ENCODE assay signal across 2 cellular contexts in the genomic region with DNA sequence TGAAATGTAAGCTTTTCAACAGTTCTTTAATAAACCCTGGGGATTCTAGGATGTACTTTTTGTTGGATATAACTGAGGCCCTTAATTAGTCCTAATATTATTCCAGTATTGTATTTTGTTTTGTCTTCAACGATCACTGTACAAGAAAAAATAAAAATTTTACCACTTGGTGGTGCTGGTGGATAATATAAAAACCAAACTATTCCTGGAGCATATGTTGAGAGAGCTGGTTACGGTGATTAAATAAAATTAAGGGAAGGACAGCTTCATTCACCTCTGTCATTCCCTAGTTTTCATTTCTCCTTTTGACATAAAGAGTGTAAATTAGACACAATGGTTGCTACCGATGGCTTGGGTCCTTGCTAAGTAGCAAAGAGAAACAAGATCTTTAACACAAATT.
A peak's percentile ranks its signal among the peaks of the same experiment; 100 is the strongest.
TF ChIP-seq lines count a peak whose summit lies in the region.

No MANE protein-coding gene starts in this region.

TF ChIP-seq in A549, 52 proteins besides CTCF, POLR2A, EP300 and RAD21:
- TF ChIP-seq ESRRA (IDR thresholded peaks at IDR 0.05; ENCODE audit: borderline replicate concordance, low read length) (no peak), RNF2 (IDR thresholded peaks at IDR 0.05; ENCODE audit: borderline replicate concordance, low read depth) (no peak), KDM1A (IDR thresholded peaks at IDR 0.05; ENCODE audit: low read depth) (no peak), CEBPB (IDR thresholded peaks at IDR 0.05) (no peak), TFCP2L1 (CRISPR knock-in tag; IDR thresholded peaks at IDR 0.05) (no peak), RFX5 (IDR thresholded peaks at IDR 0.05) (no peak), SMC3 (IDR thresholded peaks at IDR 0.05) (peak; percentile 34; the same call in 1 of the 3 replicates)

TF ChIP-seq in IMR-90, 13 proteins besides CTCF, POLR2A, EP300 and RAD21:
- TF ChIP-seq, protein P1, sequence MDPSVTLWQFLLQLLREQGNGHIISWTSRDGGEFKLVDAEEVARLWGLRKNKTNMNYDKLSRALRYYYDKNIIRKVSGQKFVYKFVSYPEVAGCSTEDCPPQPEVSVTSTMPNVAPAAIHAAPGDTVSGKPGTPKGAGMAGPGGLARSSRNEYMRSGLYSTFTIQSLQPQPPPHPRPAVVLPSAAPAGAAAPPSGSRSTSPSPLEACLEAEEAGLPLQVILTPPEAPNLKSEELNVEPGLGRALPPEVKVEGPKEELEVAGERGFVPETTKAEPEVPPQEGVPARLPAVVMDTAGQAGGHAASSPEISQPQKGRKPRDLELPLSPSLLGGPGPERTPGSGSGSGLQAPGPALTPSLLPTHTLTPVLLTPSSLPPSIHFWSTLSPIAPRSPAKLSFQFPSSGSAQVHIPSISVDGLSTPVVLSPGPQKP (IDR thresholded peaks at IDR 0.05; ENCODE audit: borderline replicate concordance, low read depth, low read length): no peak
- TF ChIP-seq MAZ (IDR thresholded peaks at IDR 0.05; ENCODE audit: borderline replicate concordance, low read depth, low read length): no peak
- TF ChIP-seq RCOR1 (IDR thresholded peaks at IDR 0.05; ENCODE audit: insufficient replicate concordance, low read length): no peak
- TF ChIP-seq SMC3 (IDR thresholded peaks at IDR 0.05; ENCODE audit: low read depth, low read length): no peak
- TF ChIP-seq BHLHE40 (IDR thresholded peaks at IDR 0.05; ENCODE audit: low read depth, low read length): no peak
